2 cellular contexts compared by ENCODE assay signal in the genomic region with DNA sequence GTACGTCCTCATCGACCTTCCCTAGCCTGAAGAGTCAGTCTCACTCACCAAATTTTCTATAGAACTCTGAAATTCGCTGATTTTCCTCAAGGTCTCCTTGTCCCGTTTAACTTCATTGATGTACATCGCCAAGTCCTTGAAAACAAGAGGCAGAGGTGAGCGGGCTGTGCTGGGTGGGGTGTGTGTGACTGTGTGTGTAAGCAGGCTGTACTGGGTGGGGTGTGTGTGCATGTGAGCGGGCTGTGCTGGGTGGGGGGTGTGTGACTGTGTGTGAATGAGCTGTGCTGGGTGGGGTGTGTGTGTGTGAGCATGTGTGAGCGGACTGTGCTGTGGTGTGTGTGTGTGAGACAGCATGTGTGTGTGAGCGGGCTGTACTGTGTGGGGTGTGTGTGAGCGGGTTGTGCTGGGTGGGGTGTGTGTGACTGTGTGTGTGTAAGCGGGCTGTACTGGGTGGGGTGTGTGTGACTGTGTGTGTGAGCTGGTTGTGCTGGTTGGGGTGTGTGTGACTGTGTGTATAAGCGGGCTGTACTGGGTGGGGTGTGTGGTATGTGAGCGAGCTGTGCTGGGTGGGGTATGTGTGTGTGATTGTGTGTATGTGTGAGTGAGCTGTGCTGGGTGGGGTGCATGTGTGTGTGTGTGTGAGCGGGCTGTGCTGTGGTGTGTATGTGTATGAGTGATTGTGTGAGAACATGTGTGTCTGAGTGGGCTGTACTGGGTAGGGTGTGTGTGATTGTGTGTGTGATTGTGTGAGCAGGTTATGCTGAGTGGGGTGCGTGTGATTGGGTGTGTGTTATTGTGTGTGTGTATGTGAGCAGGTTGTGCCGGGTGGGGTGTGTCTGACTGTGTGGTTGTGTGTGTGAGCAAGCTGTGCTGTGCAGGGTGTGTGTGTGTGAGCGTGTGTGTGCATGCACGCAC.
TF ChIP-seq lines count a peak whose summit lies in the region.

No MANE protein-coding gene starts in this region.

TF ChIP-seq in GM12891, 5 proteins besides CTCF, POLR2A, EP300 and RAD21:
- TF ChIP-seq POU2F2 (IDR thresholded peaks at IDR 0.05; ENCODE audit: low read depth, low read length) = 0 out of 2 replicates have a peak, but pooled peaks have one; percentile 16
- TF ChIP-seq PAX5 (IDR thresholded peaks at IDR 0.05; ENCODE audit: insufficient read depth, low read length, severe bottlenecking) = no peak
- no peak for TF ChIP-seq TAF1 (IDR thresholded peaks at IDR 0.05; ENCODE audit: low read depth, low read length)
TF ChIP-seq in GM12891: peak in this region for 1.

TF ChIP-seq in H1, 55 proteins besides CTCF, POLR2A, EP300 and RAD21:
- TF ChIP-seq CBX5 (IDR thresholded peaks at IDR 0.05; ENCODE audit: low read depth, low read length) (no peak), RNF2 (IDR thresholded peaks at IDR 0.05; ENCODE audit: borderline replicate concordance, low read depth, low read length, missing control alignments, poor library complexity, severe bottlenecking) (no peak), GTF2F1 (IDR thresholded peaks at IDR 0.05; ENCODE audit: borderline replicate concordance, low read depth, low read length) (no peak), BRCA1 (IDR thresholded peaks at IDR 0.05; ENCODE audit: low read depth, low read length) (no peak), RFX5 (IDR thresholded peaks at IDR 0.05; ENCODE audit: borderline replicate concordance, low read depth, low read length) (no peak), SIX5 (IDR thresholded peaks at IDR 0.05; ENCODE audit: low read depth, low read length) (no peak), KDM5A (IDR thresholded peaks at IDR 0.05; ENCODE audit: low read length) (no peak), CTBP2 (IDR thresholded peaks at IDR 0.05; ENCODE audit: borderline replicate concordance, insufficient read depth, insufficient read length, low read length) (no peak)
